Comparison of ENCODE assay signal across 31 cellular contexts in the genomic region with DNA sequence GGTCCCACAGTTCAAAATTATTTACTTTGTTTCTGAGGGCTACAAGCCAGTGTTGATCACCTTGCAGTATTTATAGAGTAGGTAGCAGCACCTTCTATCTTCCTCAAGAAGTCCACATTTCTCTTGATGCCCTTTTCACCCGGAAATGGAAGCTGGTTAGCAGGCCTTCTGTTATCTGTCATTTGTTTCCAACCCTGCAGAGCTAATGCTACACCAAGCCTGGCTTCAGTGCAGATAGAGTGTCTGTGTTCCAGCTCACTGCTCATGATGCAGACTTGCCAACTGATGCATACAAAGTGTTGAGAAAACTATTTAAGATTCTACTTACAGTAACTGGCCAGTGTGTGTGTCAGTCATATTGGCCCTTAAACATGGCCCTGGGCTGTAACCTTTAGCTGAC.
"Had no signal": no experiment of that assay in that cellular context is flagged by ENCODE, and none has a peak within 500 bp of the region (broad histone marks: within the 10 kb centered on the region; RNA-seq: fewer than 3 reads in every experiment).

No MANE protein-coding gene starts in this region.

- H3K9me3 ChIP-seq: ascending aorta, breast epithelium, colonic mucosa, esophagus squamous epithelium, gastroesophageal sphincter, heart right ventricle had no signal

- H3K27me3 Mint-ChIP-seq: activated CD4-positive, alpha-beta memory T cell treated with anti-CD3 and anti-CD28 coated beads, Interleukin-2, amount 10 ng/mL, durations not matched to agents 7 days and 5 days; activated naive CD4-positive, alpha-beta T cell treated with anti-CD3 and anti-CD28 coated beads, Interleukin-2, amount 10 ng/mL, durations not matched to agents 7 days and 5 days; activated naive CD8-positive, alpha-beta T cell treated with anti-CD3 and anti-CD28 coated beads, Interleukin-2, amount 10 ng/mL, durations not matched to agents 7 days and 5 days; activated T-cell treated with anti-CD3 and anti-CD28 coated beads, Interleukin-2, amount 50 U/mL, for 24 hours; T-helper 17 cell had no signal

- H3K4me1 Mint-ChIP-seq: activated CD4-positive, alpha-beta memory T cell treated with anti-CD3 and anti-CD28 coated beads, Interleukin-2, amount 10 ng/mL, durations not matched to agents 7 days and 5 days; activated CD4-positive, alpha-beta T cell treated with anti-CD3 and anti-CD28 coated beads, Interleukin-2, amount 10 ng/mL, durations not matched to agents 7 days and 5 days; activated naive CD4-positive, alpha-beta T cell treated with anti-CD3 and anti-CD28 coated beads, Interleukin-2, amount 10 ng/mL, durations not matched to agents 7 days and 5 days; activated naive CD8-positive, alpha-beta T cell treated with anti-CD3 and anti-CD28 coated beads, Interleukin-2, amount 10 ng/mL, durations not matched to agents 7 days and 5 days; T-helper 17 cell; WTC11 had no signal

- H3K27ac ChIP-seq: ascending aorta, breast epithelium, cardiac muscle cell, colonic mucosa, epithelial cell of prostate, esophagus squamous epithelium, gastroesophageal sphincter, heart right ventricle had no signal

- H3K4me3 ChIP-seq: ascending aorta, breast epithelium, cardiac muscle cell, colonic mucosa, esophagus squamous epithelium, gastroesophageal sphincter, heart right ventricle had no signal

- ATAC-seq: activated naive CD4-positive, alpha-beta T cell treated with anti-CD3 and anti-CD28 coated beads, Interleukin-2, amount 50 U/mL, for 72 hours; activated T-cell treated with anti-CD3 and anti-CD28 coated beads, Interleukin-2, amount 50 U/mL, for 72 hours; gastroesophageal sphincter; heart right ventricle; T-helper 17 cell; WTC11 had no signal

- H3K4me1 ChIP-seq: ascending aorta, breast epithelium, colonic mucosa, esophagus squamous epithelium, gastroesophageal sphincter, heart right ventricle had no signal

- H3K27ac Mint-ChIP-seq: activated CD4-positive, alpha-beta memory T cell treated with anti-CD3 and anti-CD28 coated beads, Interleukin-2, amount 10 ng/mL, durations not matched to agents 7 days and 5 days; activated CD4-positive, alpha-beta T cell treated with anti-CD3 and anti-CD28 coated beads, Interleukin-2, amount 10 ng/mL, durations not matched to agents 7 days and 5 days; activated naive CD4-positive, alpha-beta T cell treated with anti-CD3 and anti-CD28 coated beads, Interleukin-2, amount 10 ng/mL, durations not matched to agents 7 days and 5 days; activated naive CD4-positive, alpha-beta T cell treated with anti-CD3 and anti-CD28 coated beads, Interleukin-2, amount 50 U/mL, for 72 hours; activated naive CD8-positive, alpha-beta T cell treated with anti-CD3 and anti-CD28 coated beads, Interleukin-2, amount 10 ng/mL, durations not matched to agents 7 days and 5 days; activated T-cell treated with anti-CD3 and anti-CD28 coated beads, Interleukin-2, amount 50 U/mL, for 24 hours; activated T-cell treated with anti-CD3 and anti-CD28 coated beads, Interleukin-2, amount 50 U/mL, for 72 hours; brain; T-helper 17 cell; T-helper 2 cell treated with Interferon-gamma antibody and Interleukin-4, amounts not matched to agents 5 μg/mL and 100 μg/mL, for 36 hours; WTC11 had no signal

- H3K4me3 Mint-ChIP-seq: activated CD4-positive, alpha-beta memory T cell treated with anti-CD3 and anti-CD28 coated beads, Interleukin-2, amount 10 ng/mL, durations not matched to agents 7 days and 5 days; activated CD4-positive, alpha-beta T cell treated with anti-CD3 and anti-CD28 coated beads, Interleukin-2, amount 10 ng/mL, durations not matched to agents 7 days and 5 days; activated naive CD4-positive, alpha-beta T cell treated with anti-CD3 and anti-CD28 coated beads, Interleukin-2, amount 10 ng/mL, durations not matched to agents 7 days and 5 days; activated naive CD8-positive, alpha-beta T cell treated with anti-CD3 and anti-CD28 coated beads, Interleukin-2, amount 10 ng/mL, durations not matched to agents 7 days and 5 days; activated T-cell treated with anti-CD3 and anti-CD28 coated beads, Interleukin-2, amount 50 U/mL, for 24 hours; activated T-cell treated with anti-CD3 and anti-CD28 coated beads, Interleukin-2, amount 50 U/mL, for 72 hours; brain; T-helper 17 cell; T-helper 2 cell treated with Interferon-gamma antibody and Interleukin-4, amounts not matched to agents 5 μg/mL and 100 μg/mL, for 36 hours; WTC11 had no signal

- H3K36me3 ChIP-seq: ascending aorta, breast epithelium, cardiac muscle cell, colonic mucosa, esophagus squamous epithelium, gastroesophageal sphincter, heart right ventricle had no signal

- H3K27me3 ChIP-seq: ascending aorta, breast epithelium, colonic mucosa, esophagus squamous epithelium, heart right ventricle had no signal

- DNase-seq: activated CD4-positive, alpha-beta memory T cell treated with anti-CD3 and anti-CD28 coated beads, Interleukin-2, amount 10 ng/mL, durations not matched to agents 7 days and 5 days; activated CD4-positive, alpha-beta T cell treated with anti-CD3 and anti-CD28 coated beads for 1 hour; activated CD4-positive, alpha-beta T cell treated with anti-CD3 and anti-CD28 coated beads for 4 hours; activated CD4-positive, alpha-beta T cell treated with anti-CD3 and anti-CD28 coated beads, Interleukin-2, amount 10 ng/mL, durations not matched to agents 7 days and 5 days; activated CD4-positive, alpha-beta T cell treated with anti-CD3 and anti-CD28 coated beads, Interleukin-2, amount 50 U/mL, for 4 hours; activated CD8-positive, alpha-beta memory T cell treated with anti-CD3 and anti-CD28 coated beads, Interleukin-2, amount 50 U/mL, for 48 hours; activated gamma-delta T cell; activated naive CD4-positive, alpha-beta T cell; activated naive CD4-positive, alpha-beta T cell treated with anti-CD3 and anti-CD28 coated beads, Interleukin-2, amount 10 ng/mL, durations not matched to agents 7 days and 5 days; activated naive CD8-positive, alpha-beta T cell treated with anti-CD3 and anti-CD28 coated beads, Interleukin-2, amount 10 ng/mL, durations not matched to agents 7 days and 5 days; activated T-cell treated with anti-CD3 and anti-CD28 coated beads for 4 hours; activated T-cell treated with anti-CD3 and anti-CD28 coated beads, Interleukin-2, amount 50 U/mL, for 24 hours; activated T-cell treated with anti-CD3 and anti-CD28 coated beads, Interleukin-2, amount 50 U/mL, for 72 hours; central memory CD4-positive, alpha-beta T cell; cerebellar nuclear complex; colonic mucosa; effector CD8-positive, alpha-beta T cell; esophagus squamous epithelium; foreskin melanocyte; heart right ventricle; T-helper 17 cell; T1000 had no signal

- H3K9me3 Mint-ChIP-seq: activated CD4-positive, alpha-beta memory T cell treated with anti-CD3 and anti-CD28 coated beads, Interleukin-2, amount 10 ng/mL, durations not matched to agents 7 days and 5 days; activated CD4-positive, alpha-beta T cell treated with anti-CD3 and anti-CD28 coated beads, Interleukin-2, amount 10 ng/mL, durations not matched to agents 7 days and 5 days; activated naive CD4-positive, alpha-beta T cell treated with anti-CD3 and anti-CD28 coated beads, Interleukin-2, amount 10 ng/mL, durations not matched to agents 7 days and 5 days; activated naive CD4-positive, alpha-beta T cell treated with anti-CD3 and anti-CD28 coated beads, Interleukin-2, amount 50 U/mL, for 72 hours; activated naive CD8-positive, alpha-beta T cell treated with anti-CD3 and anti-CD28 coated beads, Interleukin-2, amount 10 ng/mL, durations not matched to agents 7 days and 5 days; activated T-cell treated with anti-CD3 and anti-CD28 coated beads, Interleukin-2, amount 50 U/mL, for 24 hours; activated T-cell treated with anti-CD3 and anti-CD28 coated beads, Interleukin-2, amount 50 U/mL, for 72 hours; brain; T-helper 2 cell treated with Interferon-gamma antibody and Interleukin-4, amounts not matched to agents 5 μg/mL and 100 μg/mL, for 36 hours; WTC11 had no signal

- H3K36me3 Mint-ChIP-seq: activated naive CD4-positive, alpha-beta T cell treated with anti-CD3 and anti-CD28 coated beads, Interleukin-2, amount 10 ng/mL, durations not matched to agents 7 days and 5 days; activated naive CD4-positive, alpha-beta T cell treated with anti-CD3 and anti-CD28 coated beads, Interleukin-2, amount 50 U/mL, for 72 hours; activated naive CD8-positive, alpha-beta T cell treated with anti-CD3 and anti-CD28 coated beads, Interleukin-2, amount 10 ng/mL, durations not matched to agents 7 days and 5 days; brain; WTC11 had no signal
